8 cellular contexts compared by ENCODE assay signal in genomic region chr7:20331231-20331880, GRCh38. TPM values are rescaled to one million over a fixed set of nuclear protein-coding genes. Genes with fewer than 3 reads are reported as not detected.
A peak's percentile ranks its signal among the peaks of the same experiment; 100 is the strongest.
DNase-seq lines count a peak whose midpoint lies in the region; ATAC-seq, FAIRE-seq and TF ChIP-seq lines count a peak whose summit lies in the region.

No MANE protein-coding gene starts in this region.

- no peak overlapping the region for H3K4me3 ChIP-seq in CD8-positive, alpha-beta T cell (ENCODE audit: low read depth, low read length)
- peak overlapping the region; percentile 51 to 70 (median 64) for H3K4me3 ChIP-seq in liver (ENCODE audit: low read depth in 1 of 3, low read length in 3 of 3)

- H3K4me1 Mint-ChIP-seq in CD8-positive, alpha-beta T cell (ENCODE audit: low read depth) = peaks cover 21% of the 10 kb centered on the region

- in situ Hi-C loops in SK-MEL-5 (cut with HindIII; ENCODE audit: low pct_unique_long_range_greater_than_20kb, low sequenced_read_pairs) = no loop called here

- POLR2A ChIA-PET in CD8-positive, alpha-beta T cell (lab: Charles Lee) = no interaction called here

- no peaks in the 10 kb centered on the region for H3K36me3 ChIP-seq in CD8-positive, alpha-beta T cell (ENCODE audit: insufficient read depth, low read length)
- no peaks in the 10 kb centered on the region for H3K36me3 ChIP-seq in liver (ENCODE audit: control insufficient read depth in 4 of 4, insufficient read depth in 3 of 4, low read depth in 1 of 4, low read length in 3 of 4)

- no peak for ATAC-seq in CD8-positive, alpha-beta T cell
- ATAC-seq in HG03280 (IDR thresholded peaks at IDR 0.05; ENCODE audit: unreplicated experiment) = peak; percentile 21

- TF ChIP-seq CTCF in CD8-positive, alpha-beta T cell (IDR thresholded peaks at IDR 0.05) = no peak
- TF ChIP-seq CTCF in liver (IDR thresholded peaks at IDR 0.05; ENCODE audit: low read depth, low read length, missing input control) = no peak

- peak overlapping the region; percentile 80 for H3K4me3 Mint-ChIP-seq in CD8-positive, alpha-beta T cell

- CTCF ChIA-PET in CD8-positive, alpha-beta T cell (lab: Charles Lee) = no interaction called here

- no peak overlapping the region for H3K9ac ChIP-seq in liver (ENCODE audit: low read depth in 1 of 2, low read length in 2 of 2)

- no peak overlapping the region for H3K27ac Mint-ChIP-seq in CD8-positive, alpha-beta T cell

- peaks cover 12% of the 10 kb centered on the region for H3K4me1 ChIP-seq in CD8-positive, alpha-beta T cell (ENCODE audit: insufficient read depth, low read length)
- H3K4me1 ChIP-seq in liver (ENCODE audit: control insufficient read depth in 4 of 4, insufficient read depth in 4 of 4, low read length in 3 of 4) = peaks cover 14 to 27% (median 21%) of the 10 kb centered on the region in 4 donors

- no peaks in the 10 kb centered on the region for H3K36me3 Mint-ChIP-seq in CD8-positive, alpha-beta T cell

- intact Hi-C loops in CD8-positive, alpha-beta T cell (cut with DNase I, micrococcal nuclease) = no loop called here

- peaks cover 4% of the 10 kb centered on the region for H3K27me3 ChIP-seq in CD8-positive, alpha-beta T cell (ENCODE audit: insufficient read depth, low read length)
- H3K27me3 ChIP-seq in liver (ENCODE audit: control insufficient read depth in 4 of 4, insufficient read depth in 4 of 4, low read length in 3 of 4) = peaks cover 0 to 9% (median 3%) of the 10 kb centered on the region in 4 donors

- H3K9me3 Mint-ChIP-seq in CD8-positive, alpha-beta T cell = no peaks in the 10 kb centered on the region

- no peak for FAIRE-seq in GM19239 (lab: Jason Lieb, UNC)

- 2% methylated on average over 60 of the region's 60 CpGs for WGBS in liver

- TF ChIP-seq RAD21 in liver (IDR thresholded peaks at IDR 0.05) = no peak

- peak in 1 of 7 experiments; percentile 4 for DNase-seq in CD8-positive, alpha-beta T cell
- peak; percentile 14 for DNase-seq in GM19239 (ENCODE audit: insufficient read length, low spot score)
- peak; percentile 74 for DNase-seq in SK-MEL-5 (ENCODE audit: low read depth, low spot score)
- peak; percentile 57 for DNase-seq in stimulated activated CD8-positive, alpha-beta memory T cell treated with anti-CD3 and anti-CD28 coated beads, Interleukin-4, amount 100 ng/mL, for 48 hours
- DNase-seq in NOMO-1 treated with dmso at 0.1 percent for 144 hours (lab: John Stamatoyannopoulos, UW; ENCODE audit: unreplicated experiment) = no peak

- no peak overlapping the region for H3K27ac ChIP-seq in CD8-positive, alpha-beta T cell (ENCODE audit: low read depth, low read length)
- H3K27ac ChIP-seq in cingulate gyrus (ENCODE audit: low read depth, low read length) (peak overlapping the region; percentile 93), liver (ENCODE audit: low read depth in 1 of 2, low read length in 2 of 2) (peak overlapping the region; percentile 4 to 31)

- H3K27me3 Mint-ChIP-seq in CD8-positive, alpha-beta T cell (ENCODE audit: low read depth) = peaks cover 36% of the 10 kb centered on the region

- H3K9me3 ChIP-seq in CD8-positive, alpha-beta T cell (ENCODE audit: low read length) = no peaks in the 10 kb centered on the region
- H3K9me3 ChIP-seq in liver (ENCODE audit: control insufficient read depth in 4 of 4, low read length in 3 of 4) = no peaks in the 10 kb centered on the region

TF ChIP-seq in liver, 16 proteins besides CTCF, POLR2A, EP300 and RAD21:
- no peak for TF ChIP-seq ATF3 (IDR thresholded peaks at IDR 0.05)
- TF ChIP-seq YY1 (IDR thresholded peaks at IDR 0.05) = no peak
- TF ChIP-seq HNF4A (conservative IDR thresholded peaks at IDR 0.05) = no peak
- TF ChIP-seq MAX (IDR thresholded peaks at IDR 0.05) = no peak
- TF ChIP-seq NR2F2 (IDR thresholded peaks at IDR 0.05) = no peak
- TF ChIP-seq RXRA (IDR thresholded peaks at IDR 0.05) = no peak

RNA-seq across cellular contexts. Expression of gene ITGB8, which starts 0.7 kb away (rescaled TPM):
- total RNA-seq in CD8-positive, alpha-beta T cell = not detected
- total RNA-seq in SK-MEL-5 (2014; rRNA removed; shearing (Covaris generic)) = 57.2 and 60.1 TPM in 2 replicates
- polyA plus RNA-seq in SK-MEL-5 (2015; cell fraction: cytosol; rRNA removed) = 24.4 and 32.7 TPM in 2 replicates
- 49.3 and 50.4 TPM in 2 replicates for polyA plus RNA-seq in SK-MEL-5 (2015; cell fraction: nucleus; rRNA removed)
- 1 to 10 TPM in 1 of 2 donors, under 1 TPM in 1; 0.51 to 2.8 TPM for total RNA-seq in liver
- under 1 TPM; 0.16 to 0.51 TPM for polyA plus RNA-seq in liver

Comparison
In these comparisons a context has a peak if more than half of its experiments do, and no peak if none do; other contexts are left out.
1. RNA of gene ITGB8, which starts 0.7 kb away (total RNA-seq): 57.2 to 60.1 TPM in SK-MEL-5; 0.51 to 2.8 TPM in liver and not detected in CD8-positive, alpha-beta T cell; every median in the first group is over 10 times any median in the second.